In genomic region chr19:30898353-30899103, GRCh38 we compare ENCODE assay signal across 2 cellular contexts.
TF ChIP-seq lines count a peak whose summit lies in the region.

No MANE protein-coding gene starts in this region.

TF ChIP-seq in GM23338, 12 proteins besides CTCF, POLR2A, EP300 and RAD21 (continued from another document):
- TF ChIP-seq ZNF462 (CRISPR knock-in tag; IDR thresholded peaks at IDR 0.05) = no peak

TF ChIP-seq in HEK293, 187 proteins besides CTCF, POLR2A, EP300 and RAD21 (continued from another document):
- TF ChIP-seq TSHZ1 (tag by site-specific recombination; IDR thresholded peaks at IDR 0.05; ENCODE audit: borderline replicate concordance) (no peak), ZNF2 (tag by site-specific recombination; IDR thresholded peaks at IDR 0.05) (no peak), ZFP3 (tag by site-specific recombination; IDR thresholded peaks at IDR 0.05; ENCODE audit: low read depth) (no peak)
TF ChIP-seq in HEK293: peak in this region for 1.
